In genomic region chr2:80007722-80008503, GRCh38 we compare ENCODE assay signal across 26 cellular contexts.
DNase-seq lines count a peak whose midpoint lies in the region; ATAC-seq and TF ChIP-seq lines count a peak whose summit lies in the region.
"Had no signal": no experiment of that assay in that cellular context is flagged by ENCODE, and none has a peak within 500 bp of the region (broad histone marks: within the 10 kb centered on the region; RNA-seq: fewer than 3 reads in every experiment).

No MANE protein-coding gene starts in this region.

- no peaks in the 10 kb centered on the region for H3K4me1 Mint-ChIP-seq in activated T-cell treated with anti-CD3 and anti-CD28 coated beads, Interleukin-2, amount 50 U/mL, for 72 hours (ENCODE audit: low read depth)
- H3K4me1 Mint-ChIP-seq: activated naive CD8-positive, alpha-beta T cell treated with anti-CD3 and anti-CD28 coated beads, Interleukin-2, amount 10 ng/mL, durations not matched to agents 7 days and 5 days; CD14-positive monocyte; naive thymus-derived CD8-positive, alpha-beta T cell; T-helper 17 cell had no signal

- no peak overlapping the region for H3K4me3 Mint-ChIP-seq in activated T-cell treated with anti-CD3 and anti-CD28 coated beads, Interleukin-2, amount 50 U/mL, for 72 hours
- H3K4me3 Mint-ChIP-seq: activated naive CD8-positive, alpha-beta T cell treated with anti-CD3 and anti-CD28 coated beads, Interleukin-2, amount 10 ng/mL, durations not matched to agents 7 days and 5 days; CD14-positive monocyte; dendritic cell treated with granulocyte-macrophage colony-stimulating factor and Interleukin-4, amounts not matched to agents 40 ng/mL and 50 ng/mL, for 4 days; naive thymus-derived CD8-positive, alpha-beta T cell; T-helper 17 cell had no signal

- H3K27ac Mint-ChIP-seq in activated T-cell treated with anti-CD3 and anti-CD28 coated beads, Interleukin-2, amount 50 U/mL, for 72 hours = no peak overlapping the region
- H3K27ac Mint-ChIP-seq: activated naive CD8-positive, alpha-beta T cell treated with anti-CD3 and anti-CD28 coated beads, Interleukin-2, amount 10 ng/mL, durations not matched to agents 7 days and 5 days; CD14-positive monocyte; dendritic cell treated with granulocyte-macrophage colony-stimulating factor and Interleukin-4, amounts not matched to agents 40 ng/mL and 50 ng/mL, for 4 days; naive thymus-derived CD8-positive, alpha-beta T cell; T-helper 17 cell had no signal

- DNase-seq in NT2/D1 (ENCODE audit: low read depth, low spot score) (peak; percentile 84), upper lobe of right lung (no peak), PC-9 (no peak), posterior cingulate gyrus (no peak)
- DNase-seq in activated T-cell treated with anti-CD3 and anti-CD28 coated beads, Interleukin-2, amount 50 U/mL, for 72 hours = no peak
- DNase-seq: activated CD4-positive, alpha-beta T cell treated with anti-CD3 and anti-CD28 coated beads for 4 hours; activated CD8-positive, alpha-beta memory T cell treated with anti-CD3 and anti-CD28 coated beads for 24 hours; activated gamma-delta T cell; activated naive CD8-positive, alpha-beta T cell treated with anti-CD3 and anti-CD28 coated beads, Interleukin-2, amount 10 ng/mL, durations not matched to agents 7 days and 5 days; Calu3; central memory CD4-positive, alpha-beta T cell; islet precursor cell; midbrain; naive thymus-derived CD8-positive, alpha-beta T cell; NCI-H1048; NCI-H1694 treated with DMSO at 0.1 percent for 48 hours; NCI-H345; NCI-H82; SK-N-SH; spleen; T-helper 17 cell; transverse colon had no signal

- H3K27me3 ChIP-seq in NT2/D1 (ENCODE audit: insufficient read depth, insufficient read length) (peaks cover 82% of the 10 kb centered on the region), iPS-20b (ENCODE audit: insufficient read depth, low read length) (peaks cover 50% of the 10 kb centered on the region), upper lobe of right lung (no peaks in the 10 kb centered on the region), PC-9 (ENCODE audit: insufficient read depth, low read depth) (no peaks in the 10 kb centered on the region)
- H3K27me3 ChIP-seq: transverse colon had no signal

- H3K9ac ChIP-seq in NT2/D1 (ENCODE audit: insufficient read length, low read depth) (no peak overlapping the region), iPS-20b (ENCODE audit: low read depth, low read length) (no peak overlapping the region)
- H3K9ac ChIP-seq: SK-N-SH had no signal

- H3K79me2 ChIP-seq in PC-9 (ENCODE audit: low read depth) = no peaks in the 10 kb centered on the region

- H3K4me1 ChIP-seq in HEK293 (ENCODE audit: control insufficient read depth, insufficient read depth, low read length) = no peaks in the 10 kb centered on the region
- H3K4me1 ChIP-seq in NT2/D1 (ENCODE audit: insufficient read depth, insufficient read length) = no peaks in the 10 kb centered on the region
- peaks cover 8% of the 10 kb centered on the region; the same call in 1 of the 2 replicates for H3K4me1 ChIP-seq in iPS-20b (ENCODE audit: insufficient read depth, low read length)
- H3K4me1 ChIP-seq in upper lobe of right lung = no peaks in the 10 kb centered on the region
- no peaks in the 10 kb centered on the region for H3K4me1 ChIP-seq in PC-9 (replicated peaks; ENCODE audit: insufficient read depth)
- H3K4me1 ChIP-seq: spleen, transverse colon had no signal

- H3K27ac ChIP-seq in HEK293 (ENCODE audit: extremely low read depth, low read depth, low read length) (no peak overlapping the region), iPS-20b (ENCODE audit: low read length) (no peak overlapping the region), upper lobe of right lung (no peak overlapping the region), PC-9 (no peak overlapping the region)
- H3K27ac ChIP-seq: spleen, transverse colon had no signal

- H3K9me3 ChIP-seq in HEK293 (ENCODE audit: control insufficient read depth, insufficient read depth, low read depth, low read length) (no peaks in the 10 kb centered on the region), NT2/D1 (ENCODE audit: insufficient read depth, low read length) (no peaks in the 10 kb centered on the region), iPS-20b (ENCODE audit: insufficient read depth, low read depth, low read length) (no peaks in the 10 kb centered on the region), upper lobe of right lung (no peaks in the 10 kb centered on the region), PC-9 (ENCODE audit: insufficient read depth, low read depth) (no peaks in the 10 kb centered on the region)
- H3K9me3 ChIP-seq: SK-N-SH, spleen, transverse colon had no signal

- CTCF ChIA-PET in HEK293 (lab: Yijun Ruan, JAX) = no interaction called here
- CTCF ChIA-PET in PC-9 (lab: Charles Lee) = no interaction called here

- H3K4me2 ChIP-seq in PC-9 = no peak overlapping the region
- H3K4me2 ChIP-seq: SK-N-SH had no signal

- no peaks in the 10 kb centered on the region for H3F3A ChIP-seq in PC-9 (ENCODE audit: insufficient read depth, low read depth)

- H3K36me3 Mint-ChIP-seq in activated T-cell treated with anti-CD3 and anti-CD28 coated beads, Interleukin-2, amount 50 U/mL, for 72 hours (ENCODE audit: insufficient read depth in 2 of 2) = no peaks in the 10 kb centered on the region
- H3K36me3 Mint-ChIP-seq: activated naive CD8-positive, alpha-beta T cell treated with anti-CD3 and anti-CD28 coated beads, Interleukin-2, amount 10 ng/mL, durations not matched to agents 7 days and 5 days; CD14-positive monocyte; naive thymus-derived CD8-positive, alpha-beta T cell had no signal

- peaks cover 3 to 5% of the 10 kb centered on the region in 2 donors for H3K9me3 Mint-ChIP-seq in activated T-cell treated with anti-CD3 and anti-CD28 coated beads, Interleukin-2, amount 50 U/mL, for 72 hours
- H3K9me3 Mint-ChIP-seq: activated naive CD8-positive, alpha-beta T cell treated with anti-CD3 and anti-CD28 coated beads, Interleukin-2, amount 10 ng/mL, durations not matched to agents 7 days and 5 days; CD14-positive monocyte; dendritic cell treated with granulocyte-macrophage colony-stimulating factor and Interleukin-4, amounts not matched to agents 40 ng/mL and 50 ng/mL, for 4 days had no signal

- POLR2A ChIA-PET in HEK293 (lab: Yijun Ruan, JAX) = no interaction called here
- POLR2A ChIA-PET in PC-9 (lab: Charles Lee; ENCODE audit: unreplicated experiment) = no interaction called here

- peak; percentile 57 for ATAC-seq in upper lobe of right lung
- ATAC-seq in activated T-cell treated with anti-CD3 and anti-CD28 coated beads, Interleukin-2, amount 50 U/mL, for 72 hours (replicated peaks in 1 of 2) = no peak
- ATAC-seq: naive thymus-derived CD8-positive, alpha-beta T cell; T-helper 17 cell had no signal

- H2AFZ ChIP-seq in PC-9 = no peak overlapping the region

- H3K36me3 ChIP-seq in HEK293 (ENCODE audit: control insufficient read depth in 2 of 2, insufficient read depth in 1 of 2, low read length in 2 of 2) (no peaks in the 10 kb centered on the region), NT2/D1 (ENCODE audit: insufficient read depth, insufficient read length, low read length) (no peaks in the 10 kb centered on the region), iPS-20b (ENCODE audit: insufficient read depth, low read depth, low read length) (no peaks in the 10 kb centered on the region), upper lobe of right lung (no peaks in the 10 kb centered on the region), PC-9 (ENCODE audit: low read depth) (no peaks in the 10 kb centered on the region)
- H3K36me3 ChIP-seq: spleen, transverse colon had no signal

- no TSS peak for BruUV-seq in PC-9 (replicated peaks; lab: Mats Ljungman, UMichigan)

- TF ChIP-seq CTCF in HEK293 (tag by site-specific recombination; IDR thresholded peaks at IDR 0.05) = no peak
- TF ChIP-seq CTCF in upper lobe of right lung (IDR thresholded peaks at IDR 0.05) = no peak
- TF ChIP-seq CTCF in PC-9 (conservative IDR thresholded peaks at IDR 0.05) = no peak

- no peaks in the 10 kb centered on the region for H4K20me1 ChIP-seq in PC-9 (ENCODE audit: insufficient read depth)

- intact Hi-C loops in upper lobe of right lung (cut with DNase I) = no loop called here
- intact Hi-C loops in PC-9 (cut with micrococcal nuclease; ENCODE audit: unreplicated experiment) = no loop called here
- intact Hi-C loops in posterior cingulate gyrus (cut with DNase I) = no loop called here

- H3K4me3 ChIP-seq in HEK293 (ENCODE audit: low read depth, low read length) (no peak overlapping the region), NT2/D1 (ENCODE audit: insufficient read length, low read depth) (no peak overlapping the region), iPS-20b (ENCODE audit: low read length) (peak overlapping the region; percentile 7; the same call in 1 of the 2 replicates), upper lobe of right lung (no peak overlapping the region), PC-9 (no peak overlapping the region)
- H3K4me3 ChIP-seq: spleen, transverse colon had no signal

- no peaks in the 10 kb centered on the region for H3K27me3 Mint-ChIP-seq in activated T-cell treated with anti-CD3 and anti-CD28 coated beads, Interleukin-2, amount 50 U/mL, for 72 hours (ENCODE audit: low read depth)
- H3K27me3 Mint-ChIP-seq: activated naive CD8-positive, alpha-beta T cell treated with anti-CD3 and anti-CD28 coated beads, Interleukin-2, amount 10 ng/mL, durations not matched to agents 7 days and 5 days; T-helper 17 cell had no signal

- no peaks in the 10 kb centered on the region for H3K9me2 ChIP-seq in PC-9 (ENCODE audit: insufficient read depth)
- H3K9me2 ChIP-seq: SK-N-SH had no signal

TF ChIP-seq in HEK293, 187 proteins besides CTCF, POLR2A, EP300 and RAD21:
- no peak for TF ChIP-seq ZNF112 (tag by site-specific recombination; IDR thresholded peaks at IDR 0.05)
- no peak for TF ChIP-seq ZNF645 (tag by site-specific recombination; IDR thresholded peaks at IDR 0.05)
- TF ChIP-seq ZBTB21 (tag by site-specific recombination; IDR thresholded peaks at IDR 0.05) = no peak
- no peak for TF ChIP-seq ZNF521 (tag by site-specific recombination; IDR thresholded peaks at IDR 0.05)
- TF ChIP-seq ZNF549 (tag by site-specific recombination; IDR thresholded peaks at IDR 0.05) = no peak
- peak; percentile 81 for TF ChIP-seq TRIM28 (IDR thresholded peaks at IDR 0.05; ENCODE audit: borderline replicate concordance, low read length)
- TF ChIP-seq TCF7L2 (IDR thresholded peaks at IDR 0.05; ENCODE audit: borderline replicate concordance, low read depth, low read length) = peak; percentile 70; the same call in 1 of the 2 replicates
- TF ChIP-seq KLF16 (tag by site-specific recombination; IDR thresholded peaks at IDR 0.05) = no peak
